ENCODE assay signal across 15 cellular contexts in the genomic region with DNA sequence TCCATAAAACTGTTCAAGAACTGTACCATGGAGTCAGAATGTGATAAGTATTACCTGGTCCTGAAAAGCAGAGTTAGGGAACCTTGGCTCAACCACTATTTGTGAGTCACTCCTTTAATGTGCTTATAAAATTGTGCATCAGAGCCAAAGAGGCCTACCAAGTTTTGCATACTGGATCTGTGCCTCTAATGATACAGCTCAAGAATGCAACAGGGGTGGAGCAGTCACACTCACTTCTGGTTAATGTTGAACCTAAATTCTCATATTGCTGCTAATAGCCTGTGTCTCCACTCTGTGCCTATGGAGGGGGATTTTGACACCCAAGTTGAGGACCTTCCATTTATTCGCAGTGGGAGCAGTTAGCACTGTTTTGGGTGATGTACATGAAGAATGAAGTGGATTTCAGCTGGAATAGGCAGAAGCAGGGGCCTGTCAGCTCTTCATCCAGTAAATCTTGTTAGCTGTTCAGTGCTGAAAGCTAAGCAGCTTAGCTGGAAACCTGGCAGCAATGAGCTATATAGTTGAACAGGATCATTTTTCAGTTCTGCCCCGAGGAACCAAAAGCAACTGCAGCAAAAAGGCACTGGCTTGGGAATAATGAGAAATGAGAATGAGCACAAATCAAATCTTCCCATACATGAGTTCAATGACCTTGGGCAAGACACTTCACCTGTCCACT. TPM values are rescaled to one million over a fixed set of nuclear protein-coding genes. Genes with fewer than 3 reads are reported as not detected.
A peak's percentile ranks its signal among the peaks of the same experiment; 100 is the strongest.
DNase-seq lines count a peak whose midpoint lies in the region; ATAC-seq and TF ChIP-seq lines count a peak whose summit lies in the region.
"Had no signal": no experiment of that assay in that cellular context is flagged by ENCODE, and none has a peak within 500 bp of the region (broad histone marks: within the 10 kb centered on the region; RNA-seq: fewer than 3 reads in every experiment).

No MANE protein-coding gene starts in this region.

- intact Hi-C loops in Calu3 (cut with micrococcal nuclease; ENCODE audit: unreplicated experiment): no loop called here
- intact Hi-C loops in esophagus squamous epithelium (cut with DNase I): no loop called here

- WGBS in esophagus squamous epithelium, 2 donors: 30 to 36% methylated on average over 2 of the region's 2 CpGs

- H3K27me3 Mint-ChIP-seq in Calu3 (ENCODE audit: unreplicated experiment): no peaks in the 10 kb centered on the region
- peaks cover under 1% of the 10 kb centered on the region for H3K27me3 Mint-ChIP-seq in stimulated activated naive CD8-positive, alpha-beta T cell treated with anti-CD3 and anti-CD28 coated beads, Interleukin-15, amount 100 ng/mL, for 72 hours
- peaks cover 1% of the 10 kb centered on the region for H3K27me3 Mint-ChIP-seq in endothelial cell (ENCODE audit: unreplicated experiment)

- H3K36me3 ChIP-seq in esophagus squamous epithelium: no peaks in the 10 kb centered on the region
- H3K36me3 ChIP-seq: ascending aorta had no signal

- H3K4me1 ChIP-seq in esophagus squamous epithelium: peaks cover 4 to 14% (median 6%) of the 10 kb centered on the region in 3 donors

- peak overlapping the region; percentile 21 for H3K27ac Mint-ChIP-seq in Calu3 (ENCODE audit: unreplicated experiment)
- no peak overlapping the region for H3K27ac Mint-ChIP-seq in stimulated activated naive CD8-positive, alpha-beta T cell treated with anti-CD3 and anti-CD28 coated beads, Interleukin-15, amount 100 ng/mL, for 72 hours
- H3K27ac Mint-ChIP-seq in endothelial cell (ENCODE audit: unreplicated experiment): no peak overlapping the region
- H3K27ac Mint-ChIP-seq: effector memory CD8-positive, alpha-beta T cell had no signal

- peak overlapping the region in 3 of 4 donors; percentile 11 to 70 (median 40) for H3K27ac ChIP-seq in esophagus squamous epithelium
- H3K27ac ChIP-seq: ascending aorta, SK-N-MC had no signal

- TF ChIP-seq CTCF in Calu3 (IDR thresholded peaks at IDR 0.05; ENCODE audit: unreplicated experiment): no peak
- TF ChIP-seq CTCF in esophagus squamous epithelium (IDR thresholded peaks at IDR 0.05): no peak
- no peak for TF ChIP-seq CTCF in omental fat pad (IDR thresholded peaks at IDR 0.05)
- no peak for TF ChIP-seq CTCF in endothelial cell (IDR thresholded peaks at IDR 0.05; ENCODE audit: unreplicated experiment)

- no peaks in the 10 kb centered on the region for H3K9me3 ChIP-seq in esophagus squamous epithelium
- H3K9me3 ChIP-seq: ascending aorta had no signal

- no peak overlapping the region for H3K4me3 ChIP-seq in esophagus squamous epithelium
- H3K4me3 ChIP-seq: ascending aorta, SK-N-MC had no signal

- no TSS peak for BruUV-seq in Calu3 (replicated peaks; lab: Mats Ljungman, UMichigan)

- no peaks in the 10 kb centered on the region for H3K27me3 ChIP-seq in esophagus squamous epithelium
- H3K27me3 ChIP-seq: ascending aorta had no signal

- H3K36me3 Mint-ChIP-seq in Calu3 (ENCODE audit: insufficient read depth, unreplicated experiment) (peaks cover 5% of the 10 kb centered on the region), endothelial cell (ENCODE audit: low read depth, unreplicated experiment) (no peaks in the 10 kb centered on the region)

- H3K9me3 Mint-ChIP-seq in Calu3 (ENCODE audit: low read depth, unreplicated experiment) (peaks cover 3% of the 10 kb centered on the region), endothelial cell (ENCODE audit: unreplicated experiment) (no peaks in the 10 kb centered on the region)
- H3K9me3 Mint-ChIP-seq in stimulated activated naive CD8-positive, alpha-beta T cell treated with anti-CD3 and anti-CD28 coated beads, Interleukin-15, amount 100 ng/mL, for 72 hours: peaks cover 0 to under 1% of the 10 kb centered on the region in 2 donors
- H3K9me3 Mint-ChIP-seq: effector memory CD8-positive, alpha-beta T cell had no signal

- ATAC-seq in omental fat pad (ENCODE audit: low FRiP score) (peak; percentile 91), HG02970 (IDR thresholded peaks at IDR 0.05; ENCODE audit: low FRiP score, unreplicated experiment) (no peak)
- no peak for ATAC-seq in stimulated activated naive CD8-positive, alpha-beta T cell treated with anti-CD3 and anti-CD28 coated beads, Interleukin-15, amount 100 ng/mL, for 72 hours
- ATAC-seq: activated CD4-positive, CD25-positive, alpha-beta regulatory T cell treated with anti-CD3 and anti-CD28 coated beads, Interleukin-2, amount 50 U/mL, for 24 hours; effector memory CD8-positive, alpha-beta T cell; HepG2 had no signal

- TF ChIP-seq POLR2A in esophagus squamous epithelium (IDR thresholded peaks at IDR 0.05): no peak

- CTCF ChIA-PET in Calu3 (lab: Charles Lee): interaction anchor here (1.0 to 1.7 kb wide), 2 partner anchors 15 to 61 kb away, joined by 3 to 15 read pairs; no protein-coding TSS in a partner anchor

- H3K4me3 Mint-ChIP-seq in Calu3 (ENCODE audit: low read depth, unreplicated experiment) (no peak overlapping the region), endothelial cell (ENCODE audit: unreplicated experiment) (no peak overlapping the region)
- H3K4me3 Mint-ChIP-seq in stimulated activated naive CD8-positive, alpha-beta T cell treated with anti-CD3 and anti-CD28 coated beads, Interleukin-15, amount 100 ng/mL, for 72 hours: no peak overlapping the region
- H3K4me3 Mint-ChIP-seq: effector memory CD8-positive, alpha-beta T cell had no signal

- peaks cover 30% of the 10 kb centered on the region for H3K4me1 Mint-ChIP-seq in Calu3 (ENCODE audit: low read depth, unreplicated experiment)
- H3K4me1 Mint-ChIP-seq in stimulated activated naive CD8-positive, alpha-beta T cell treated with anti-CD3 and anti-CD28 coated beads, Interleukin-15, amount 100 ng/mL, for 72 hours: no peaks in the 10 kb centered on the region
- H3K4me1 Mint-ChIP-seq in endothelial cell (ENCODE audit: unreplicated experiment): no peaks in the 10 kb centered on the region

- DNase-seq in Calu3: no peak
- DNase-seq in NCI-H82 treated with DMSO at 0.1 percent for 48 hours (lab: John Stamatoyannopoulos, UW; ENCODE audit: unreplicated experiment): peak; percentile 72
- no peak for DNase-seq in esophagus squamous epithelium (lab: John Stamatoyannopoulos, UW)
- no peak for DNase-seq in omental fat pad (ENCODE audit: low spot score)
- no peak for DNase-seq in stimulated activated naive CD8-positive, alpha-beta T cell treated with anti-CD3 and anti-CD28 coated beads, Interleukin-15, amount 100 ng/mL, for 72 hours
- DNase-seq in activated CD8-positive, alpha-beta memory T cell treated with anti-CD3 and anti-CD28 coated beads for 24 hours: no peak
- no peak for DNase-seq in endothelial cell (ENCODE audit: low spot score)
- DNase-seq: C1 segment of cervical spinal cord; effector memory CD8-positive, alpha-beta T cell; NCI-H1436 had no signal

RNA-seq across cellular contexts. Expression of a gene that starts 9.7 kb away (rescaled TPM):
- 54.6 and 60.3 TPM in 2 replicates for total RNA-seq in Calu3 (2022)
- 1 to 10 TPM; 2.5 to 3.8 (median 2.9) TPM for total RNA-seq in esophagus squamous epithelium
- total RNA-seq in omental fat pad: 1 to 10 TPM in 3 of 4 donors, under 1 TPM in 1; 0.69 to 8.4 (median 2.1) TPM
- 0.13 TPM for total RNA-seq in endothelial cell (ENCODE audit: unreplicated experiment)
